ENCODE assay signal across 24 cellular contexts in genomic region chr22:44263547-44263946, GRCh38. TPM values are rescaled to one million over a fixed set of nuclear protein-coding genes. Genes with fewer than 3 reads are reported as not detected.
DNase-seq lines count a peak whose midpoint lies in the region; ATAC-seq and TF ChIP-seq lines count a peak whose summit lies in the region.
"Had no signal": no experiment of that assay in that cellular context is flagged by ENCODE, and none has a peak within 500 bp of the region (broad histone marks: within the 10 kb centered on the region; RNA-seq: fewer than 3 reads in every experiment).

No MANE protein-coding gene starts in this region.

- peak; percentile 66 for DNase-seq in chondrocyte (ENCODE audit: low spot score)
- peak; percentile 37 for DNase-seq in islet precursor cell
- peak; percentile 57 for DNase-seq in posterior vena cava (ENCODE audit: low spot score)
- peak; percentile 5 to 33 for DNase-seq in aorta
- DNase-seq in dermis blood vessel endothelial cell: no peak
- no peak for DNase-seq in NK-92 (lab: John Stamatoyannopoulos, UW; ENCODE audit: unreplicated experiment)
- no peak for DNase-seq in GM03348 (ENCODE audit: low spot score)
- DNase-seq: C1 segment of cervical spinal cord; CD4-positive, alpha-beta memory T cell; COR-L47; DMS53; Karpas-422; NCI-H1092; NCI-H1417 treated with DMSO at 0.1 percent for 48 hours; NCI-H1694 treated with DMSO at 0.1 percent for 48 hours; NCI-H2081; NCI-H2227 treated with DMSO at 0.1 percent for 48 hours; NCI-H526 treated with DMSO at 0.1 percent for 48 hours; Right ventricle myocardium superior; RPMI8226 had no signal

- no peak overlapping the region for H3K4me3 ChIP-seq in aorta (ENCODE audit: low read length in 2 of 2)
- H3K4me3 ChIP-seq: GM23338, SJSA1 had no signal

- peaks cover 7% of the 10 kb centered on the region for H3K36me3 Mint-ChIP-seq in chondrocyte (ENCODE audit: low read depth)
- H3K36me3 Mint-ChIP-seq: CD4-positive, alpha-beta memory T cell had no signal

- H3K36me3 ChIP-seq in aorta (ENCODE audit: control insufficient read depth in 1 of 2, insufficient read depth in 2 of 2, low read length in 1 of 2): no peaks in the 10 kb centered on the region
- H3K36me3 ChIP-seq: SJSA1 had no signal

- WGBS in aorta, 2 donors: 94 to 97% methylated on average over 6 of the region's 6 CpGs

- no peaks in the 10 kb centered on the region for H3K4me1 ChIP-seq in aorta (ENCODE audit: control insufficient read depth in 1 of 2, insufficient read depth in 2 of 2, low read length in 2 of 2)
- H3K4me1 ChIP-seq: SJSA1 had no signal

- H3K27ac Mint-ChIP-seq in chondrocyte (ENCODE audit: unreplicated experiment): no peak overlapping the region
- H3K27ac Mint-ChIP-seq: CD4-positive, alpha-beta memory T cell; GM23338 had no signal

- no peak overlapping the region for H3K27ac ChIP-seq in aorta (ENCODE audit: low read depth in 1 of 2, low read length in 2 of 2)
- H3K27ac ChIP-seq: SJSA1 had no signal

- peaks cover 3% of the 10 kb centered on the region for H3K4me1 Mint-ChIP-seq in chondrocyte (ENCODE audit: low read depth)

- TF ChIP-seq CTCF in chondrocyte (IDR thresholded peaks at IDR 0.05): no peak

- ATAC-seq in aorta (ENCODE audit: low FRiP score): no peak
- ATAC-seq: HCT116, HepG2 had no signal

- peaks cover 2% of the 10 kb centered on the region for H3K9me3 ChIP-seq in aorta (ENCODE audit: control insufficient read depth, low read length)
- H3K9me3 ChIP-seq: SJSA1 had no signal

- intact Hi-C loops in posterior vena cava (cut with DNase I) (no loop called here), aorta (cut with DNase I) (no loop called here)

- no peak overlapping the region for H3K4me3 Mint-ChIP-seq in chondrocyte (ENCODE audit: unreplicated experiment)
- H3K4me3 Mint-ChIP-seq: CD4-positive, alpha-beta memory T cell; GM23338 had no signal

- peaks cover 4% of the 10 kb centered on the region for H3K27me3 Mint-ChIP-seq in chondrocyte (ENCODE audit: low read depth)

- no peaks in the 10 kb centered on the region for H3K27me3 ChIP-seq in aorta (ENCODE audit: control insufficient read depth in 1 of 2, insufficient read depth in 2 of 2, low read length in 1 of 2)
- H3K27me3 ChIP-seq: SJSA1 had no signal

- H3K9me3 Mint-ChIP-seq in chondrocyte (ENCODE audit: low read depth): peaks cover 3% of the 10 kb centered on the region

RNA-seq across cellular contexts. Expression of gene SHISAL1, which starts 49.2 kb away (rescaled TPM):
- total RNA-seq in chondrocyte (7.5 to 20.9 TPM (median 8.3 TPM) in 3 replicates), posterior vena cava (10 to 100 TPM in 1 of 2 donors, 1 to 10 TPM in 1; 9.8 to 12.7 TPM), aorta (1 to 10 TPM; 3.2 to 3.5 TPM), dermis blood vessel endothelial cell (not detected in 2 replicates)
- polyA plus RNA-seq in aorta: under 1 TPM; 0.25 to 0.26 TPM
- total RNA-seq: CD4-positive, alpha-beta memory T cell; HepG2 had no signal
- polyA plus RNA-seq: CD4-positive, alpha-beta memory T cell; HepG2 had no signal

Comparison
In these comparisons a context has a peak if more than half of its experiments do, and no peak if none do; other contexts are left out.
1. DNase-seq: peak in chondrocyte (single experiment), islet precursor cell (single experiment), posterior vena cava (single experiment) and aorta (2 of 2); none in dermis blood vessel endothelial cell (single experiment), NK-92 (single experiment) and GM03348 (single experiment).